In genomic region chr16:5885521-5885920, GRCh38 we compare ENCODE assay signal across 25 cellular contexts.
"Had no signal": no experiment of that assay in that cellular context is flagged by ENCODE, and none has a peak within 500 bp of the region (broad histone marks: within the 10 kb centered on the region; RNA-seq: fewer than 3 reads in every experiment).

No MANE protein-coding gene starts in this region.

- H3K27ac ChIP-seq: HL-60, KMS-11, RWPE1, SJCRH30 had no signal

- H3K4me1 ChIP-seq: SJCRH30 had no signal

- FAIRE-seq: HTR-8/SVneo, K562, RCC 7860 had no signal

- H3K36me3 Mint-ChIP-seq: IgD-negative memory B cell had no signal

- H3K4me3 ChIP-seq: K562, SJCRH30 had no signal

- H3K9me3 ChIP-seq: SJCRH30 had no signal

- H3K4me3 Mint-ChIP-seq: IgD-negative memory B cell had no signal

- H3K27me3 Mint-ChIP-seq: IgD-negative memory B cell had no signal

- H3K9ac ChIP-seq: KMS-11 had no signal

- H3K36me3 ChIP-seq: SJCRH30 had no signal

- H3K4me1 Mint-ChIP-seq: IgD-negative memory B cell had no signal

- H3K27me3 ChIP-seq: SJCRH30 had no signal

- DNase-seq: Kasumi-1, MV-4-11, NCI-H1048, NCI-H1105, NCI-H1417, NCI-H146, NCI-H1694 treated with DMSO at 0.1 percent for 48 hours, NCI-H1930, NCI-H2081, NCI-H2107, NCI-H226, NCI-H446, NCI-H510A, NCI-H524 treated with DMSO at 0.1 percent for 48 hours, NCI-H69, NCI-H774, SHP77 treated with DMSO at 0.1 percent for 48 hours, SJCRH30 had no signal

- H3K4me2 ChIP-seq: KMS-11 had no signal

- H3K27ac Mint-ChIP-seq: IgD-negative memory B cell had no signal
